Comparison of ENCODE assay signal across 1 cellular context in genomic region chr16:57102888-57103879, GRCh38.
TF ChIP-seq lines count a peak whose summit lies in the region.

No MANE protein-coding gene starts in this region.

TF ChIP-seq in GM23338, 12 proteins besides CTCF, POLR2A, EP300 and RAD21 (continued from another document):
- TF ChIP-seq ZNF462 (CRISPR knock-in tag; IDR thresholded peaks at IDR 0.05) (no peak), EZH2phosphoT487 (IDR thresholded peaks at IDR 0.05; ENCODE audit: unreplicated experiment) (no peak), REST (IDR thresholded peaks at IDR 0.05; ENCODE audit: unreplicated experiment) (no peak), POLR2AphosphoS5 (IDR thresholded peaks at IDR 0.05; ENCODE audit: low read depth) (no peak), NANOG (IDR thresholded peaks at IDR 0.05; ENCODE audit: borderline replicate concordance) (no peak), CREB1 (CRISPR knock-in tag; IDR thresholded peaks at IDR 0.05; ENCODE audit: low read depth) (no peak), ETS1 (IDR thresholded peaks at IDR 0.05) (no peak), ZNF331 (CRISPR knock-in tag; IDR thresholded peaks at IDR 0.05; ENCODE audit: low read depth) (no peak), EZH2 (IDR thresholded peaks at IDR 0.05; ENCODE audit: low read depth, unreplicated experiment) (no peak), STAT1 (IDR thresholded peaks at IDR 0.05; ENCODE audit: unreplicated experiment) (no peak), JUNB (IDR thresholded peaks at IDR 0.05; ENCODE audit: unreplicated experiment) (no peak)
